In the genomic region with DNA sequence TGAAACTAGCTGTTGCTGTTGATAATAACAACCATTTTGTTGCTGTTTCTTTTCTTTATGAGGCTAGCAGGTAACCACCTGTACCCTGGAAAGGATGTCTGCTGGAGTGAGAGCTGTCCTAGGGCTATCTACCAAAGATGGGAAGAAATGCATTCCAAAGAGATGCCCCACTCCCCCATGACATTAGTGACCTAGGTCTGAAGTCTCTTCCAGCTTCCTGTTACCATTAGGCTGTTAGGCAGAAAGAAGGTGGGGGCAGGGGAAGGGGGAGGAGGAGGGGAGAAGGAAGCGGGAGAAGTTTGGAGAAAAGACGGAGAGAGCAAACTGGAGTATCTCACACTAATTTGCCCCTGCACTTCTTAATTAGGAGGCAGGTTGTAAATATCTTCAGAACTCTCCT, we compare ENCODE assay signal across 19 cellular contexts.
DNase-seq lines count a peak whose midpoint lies in the region; ATAC-seq and TF ChIP-seq lines count a peak whose summit lies in the region.
"Had no signal": no experiment of that assay in that cellular context is flagged by ENCODE, and none has a peak within 500 bp of the region (broad histone marks: within the 10 kb centered on the region; RNA-seq: fewer than 3 reads in every experiment).

No MANE protein-coding gene starts in this region.

- no peak for DNase-seq in activated naive CD4-positive, alpha-beta T cell treated with anti-CD3 and anti-CD28 coated beads for 36 hours
- no peak for DNase-seq in activated naive CD4-positive, alpha-beta T cell (lab: John Stamatoyannopoulos, UW)
- DNase-seq in natural killer cell treated with Interleukin-12 subunit alpha and Interleukin-12 subunit beta and Interleukin-15 and Interleukin-18, amount 100 ng/mL, for 72 hours (ENCODE audit: low spot score), result no peak
- DNase-seq in LoVo (ENCODE audit: low spot score) (no peak), NCI-H69 (lab: John Stamatoyannopoulos, UW) (no peak), spleen (no peak)
- DNase-seq: effector memory CD4-positive, alpha-beta T cell; EL; glutamatergic neuron; HFFc6; lower lobe of right lung; NCI-H1694 treated with DMSO at 0.1 percent for 48 hours; NCI-H345; NK-92 treated with Interleukin-12 subunit alpha and Interleukin-12 subunit beta, amount 100 ng/mL, for 24 hours; right cardiac atrium had no signal

- H3K4me3 ChIP-seq in spleen, result no peak overlapping the region
- H3K4me3 ChIP-seq: lower lobe of right lung, thoracic aorta had no signal

- TF ChIP-seq CTCF in spleen (IDR thresholded peaks at IDR 0.05 in 8 of 11, conservative IDR thresholded peaks at IDR 0.05 in 3 of 11), result no peak

- H3K4me1 Mint-ChIP-seq in activated naive CD4-positive, alpha-beta T cell treated with anti-CD3 and anti-CD28 coated beads for 36 hours (ENCODE audit: low read depth), result peaks cover 83% of the 10 kb centered on the region
- peaks cover 86% of the 10 kb centered on the region for H3K4me1 Mint-ChIP-seq in activated naive CD8-positive, alpha-beta T cell (ENCODE audit: low read depth)
- H3K4me1 Mint-ChIP-seq in natural killer cell treated with Interleukin-12 subunit alpha and Interleukin-12 subunit beta and Interleukin-15 and Interleukin-18, amount 100 ng/mL, for 72 hours (ENCODE audit: low read depth in 2 of 2), result peaks cover 37 to 59% of the 10 kb centered on the region in 2 donors

- no peak for ATAC-seq in natural killer cell treated with Interleukin-12 subunit alpha and Interleukin-12 subunit beta and Interleukin-15 and Interleukin-18, amount 100 ng/mL, for 72 hours
- ATAC-seq: lower lobe of right lung, right cardiac atrium had no signal

- peak overlapping the region; percentile 71 for H3K27ac ChIP-seq in KOPT-K1 (ENCODE audit: low read depth, low read length, poor library complexity, severe bottlenecking)
- peak overlapping the region in 1 of 8 donors; percentile 70 for H3K27ac ChIP-seq in spleen
- H3K27ac ChIP-seq: lower lobe of right lung, thoracic aorta had no signal

- peaks cover 15 to 72% (median 57%) of the 10 kb centered on the region in 6 donors for H3K4me1 ChIP-seq in spleen

- 73 to 88% (median 86%) methylated on average over 2 of the region's 2 CpGs for WGBS in spleen, 5 donors

- H3K36me3 Mint-ChIP-seq in activated naive CD4-positive, alpha-beta T cell treated with anti-CD3 and anti-CD28 coated beads for 36 hours (ENCODE audit: low read depth), result no peaks in the 10 kb centered on the region
- no peaks in the 10 kb centered on the region for H3K36me3 Mint-ChIP-seq in activated naive CD8-positive, alpha-beta T cell
- H3K36me3 Mint-ChIP-seq in natural killer cell treated with Interleukin-12 subunit alpha and Interleukin-12 subunit beta and Interleukin-15 and Interleukin-18, amount 100 ng/mL, for 72 hours, result no peaks in the 10 kb centered on the region
- H3K36me3 Mint-ChIP-seq: IgD-negative memory B cell had no signal

- peak overlapping the region; percentile 95 for H3K27ac Mint-ChIP-seq in activated naive CD4-positive, alpha-beta T cell treated with anti-CD3 and anti-CD28 coated beads for 36 hours
- peak overlapping the region; percentile 83 for H3K27ac Mint-ChIP-seq in activated naive CD8-positive, alpha-beta T cell
- H3K27ac Mint-ChIP-seq in natural killer cell treated with Interleukin-12 subunit alpha and Interleukin-12 subunit beta and Interleukin-15 and Interleukin-18, amount 100 ng/mL, for 72 hours, result peak overlapping the region in 1 of 2 donors; percentile 61
- H3K27ac Mint-ChIP-seq: HFFc6 had no signal

- peaks cover 4% of the 10 kb centered on the region for H3K9me3 ChIP-seq in KOPT-K1 (ENCODE audit: insufficient read depth, low read length, poor library complexity, severe bottlenecking)
- H3K9me3 ChIP-seq in spleen, result no peaks in the 10 kb centered on the region
- H3K9me3 ChIP-seq: lower lobe of right lung, thoracic aorta had no signal

- peak overlapping the region; percentile 12 for H3K4me3 Mint-ChIP-seq in activated naive CD4-positive, alpha-beta T cell treated with anti-CD3 and anti-CD28 coated beads for 36 hours
- peak overlapping the region; percentile 49 for H3K4me3 Mint-ChIP-seq in activated naive CD8-positive, alpha-beta T cell
- peak overlapping the region; percentile 10 for H3K4me3 Mint-ChIP-seq in natural killer cell treated with Interleukin-12 subunit alpha and Interleukin-12 subunit beta and Interleukin-15 and Interleukin-18, amount 100 ng/mL, for 72 hours
- H3K4me3 Mint-ChIP-seq: HFFc6 had no signal

- H3K27me3 ChIP-seq in spleen (replicated peaks in 1 of 7), result no peaks in the 10 kb centered on the region

- CTCF ChIA-PET in activated naive CD4-positive, alpha-beta T cell treated with anti-CD3 and anti-CD28 coated beads for 36 hours (lab: Charles Lee), result interaction anchor here (1.3 to 18.2 kb wide), 3 partner anchors 16 to 67 kb away, joined by 3 to 307 read pairs (median 253); no protein-coding TSS in a partner anchor

- no peaks in the 10 kb centered on the region for H3K27me3 Mint-ChIP-seq in activated naive CD4-positive, alpha-beta T cell treated with anti-CD3 and anti-CD28 coated beads for 36 hours (ENCODE audit: low read depth)
- H3K27me3 Mint-ChIP-seq in activated naive CD8-positive, alpha-beta T cell, result no peaks in the 10 kb centered on the region
- H3K27me3 Mint-ChIP-seq in natural killer cell treated with Interleukin-12 subunit alpha and Interleukin-12 subunit beta and Interleukin-15 and Interleukin-18, amount 100 ng/mL, for 72 hours, result no peaks in the 10 kb centered on the region
- H3K27me3 Mint-ChIP-seq: IgD-negative memory B cell had no signal

- no peaks in the 10 kb centered on the region for H3K36me3 ChIP-seq in KOPT-K1 (ENCODE audit: insufficient read depth, low read length)
- peaks cover 0 to 4% (median 0%) of the 10 kb centered on the region in 6 donors for H3K36me3 ChIP-seq in spleen
- H3K36me3 ChIP-seq: thoracic aorta had no signal

- TF ChIP-seq POLR2A in spleen (IDR thresholded peaks at IDR 0.05), result no peak

- intact Hi-C loops in activated naive CD4-positive, alpha-beta T cell treated with anti-CD3 and anti-CD28 coated beads for 36 hours (cut with micrococcal nuclease), result loop anchor here (2.0 to 5.0 kb wide), 3 partner anchors 285 to 857 kb away; partner anchors contain the start of genes DCLRE1A and NHLRC2
- intact Hi-C loops in spleen (cut with DNase I; ENCODE audit: low total_unique reads), result no loop called here

- H3K9me3 Mint-ChIP-seq in activated naive CD4-positive, alpha-beta T cell treated with anti-CD3 and anti-CD28 coated beads for 36 hours, result peaks cover 4% of the 10 kb centered on the region
- no peaks in the 10 kb centered on the region for H3K9me3 Mint-ChIP-seq in activated naive CD8-positive, alpha-beta T cell (ENCODE audit: low read depth)
- no peaks in the 10 kb centered on the region for H3K9me3 Mint-ChIP-seq in natural killer cell treated with Interleukin-12 subunit alpha and Interleukin-12 subunit beta and Interleukin-15 and Interleukin-18, amount 100 ng/mL, for 72 hours
- H3K9me3 Mint-ChIP-seq: HFFc6 had no signal
